ENCODE assay signal across 12 cellular contexts in genomic region chr12:51242896-51243295, GRCh38. TPM values are rescaled to one million over a fixed set of nuclear protein-coding genes. Genes with fewer than 3 reads are reported as not detected.
DNase-seq lines count a peak whose midpoint lies in the region; ATAC-seq and TF ChIP-seq lines count a peak whose summit lies in the region.
"Had no signal": no experiment of that assay in that cellular context is flagged by ENCODE, and none has a peak within 500 bp of the region (broad histone marks: within the 10 kb centered on the region; RNA-seq: fewer than 3 reads in every experiment).

No MANE protein-coding gene starts in this region.

- peak overlapping the region; percentile 37 to 66 for H3K4me3 Mint-ChIP-seq in CD14-positive monocyte
- H3K4me3 Mint-ChIP-seq in memory B cell, result peak overlapping the region; percentile 12

- intact Hi-C loops in CD14-positive monocyte (cut with micrococcal nuclease), result loop anchor here in 1 of 2 donors (10.0 kb wide), 3 partner anchors 68 to 198 kb away; partner anchors contain the start of genes CSRNP2, LETMD1 and TFCP2

- DNase-seq in CD14-positive monocyte (ENCODE audit: low spot score), result no peak
- peak; percentile 4 for DNase-seq in GF-D8 (lab: John Stamatoyannopoulos, UW)
- peak; percentile 35 for DNase-seq in SKM-1 (lab: John Stamatoyannopoulos, UW; ENCODE audit: unreplicated experiment)
- DNase-seq in memory B cell (ENCODE audit: low spot score in 2 of 2), result no peak
- DNase-seq in RKO (ENCODE audit: low spot score), result no peak
- DNase-seq in DMS53 (lab: John Stamatoyannopoulos, UW), result no peak
- DNase-seq: activated CD4-positive, alpha-beta T cell treated with anti-CD3 and anti-CD28 coated beads, Interleukin-2, amount 50 U/mL, for 4 hours; amniotic stem cell; DMS 273 treated with DMSO at 0.1 percent for 48 hours; NCI-H69; SW 1271 had no signal

- H3K27ac Mint-ChIP-seq in CD14-positive monocyte (peak overlapping the region; percentile 91 to 99 (median 97)), memory B cell (peak overlapping the region; percentile 56)

- peaks cover 42 to 64% of the 10 kb centered on the region in 2 donors for H3K36me3 Mint-ChIP-seq in CD14-positive monocyte
- H3K36me3 Mint-ChIP-seq in memory B cell, result peaks cover 37% of the 10 kb centered on the region

- peaks cover 79% of the 10 kb centered on the region for H3K4me1 Mint-ChIP-seq in CD14-positive monocyte
- H3K4me1 Mint-ChIP-seq in memory B cell, result peaks cover 47% of the 10 kb centered on the region

- H3K27me3 Mint-ChIP-seq in CD14-positive monocyte (ENCODE audit: low read depth in 3 of 3), result peaks cover 0 to 4% (median 0%) of the 10 kb centered on the region in 3 donors
- no peaks in the 10 kb centered on the region for H3K27me3 Mint-ChIP-seq in memory B cell

- no peak for TF ChIP-seq CTCF in CD14-positive monocyte (IDR thresholded peaks at IDR 0.05)

- ATAC-seq in memory B cell (ENCODE audit: low read depth) (no peak), HG03460 (IDR thresholded peaks at IDR 0.05; ENCODE audit: unreplicated experiment) (no peak)

- H3K9me3 Mint-ChIP-seq in CD14-positive monocyte, result peaks cover 0 to 3% (median 0%) of the 10 kb centered on the region in 7 donors
- no peaks in the 10 kb centered on the region for H3K9me3 Mint-ChIP-seq in memory B cell

RNA-seq across cellular contexts. Expression of gene DAZAP2, which starts 4.3 kb away (rescaled TPM):
- 1,000 to 10,000 TPM; 1,697 to 2,004 TPM for polyA plus RNA-seq in CD14-positive monocyte

RNA-seq across cellular contexts. Expression of gene POU6F1, which starts 25.0 kb away (rescaled TPM):
- under 1 TPM in 1 of 2 donors, not detected in 1; 0.65 TPM for polyA plus RNA-seq in CD14-positive monocyte

RNA-seq across cellular contexts. Expression of gene SMAGP, which starts 27.3 kb away (rescaled TPM):
- 1 to 10 TPM; 3.0 to 6.6 TPM for polyA plus RNA-seq in CD14-positive monocyte

Comparison
In these comparisons a context has a peak if more than half of its experiments do, and no peak if none do; other contexts are left out.
1. DNase-seq: peak in GF-D8 (single experiment) and SKM-1 (single experiment); none in CD14-positive monocyte (single experiment), memory B cell (0 of 2), RKO (single experiment) and DMS53 (single experiment).